ENCODE assay signal across 8 cellular contexts in the genomic region with DNA sequence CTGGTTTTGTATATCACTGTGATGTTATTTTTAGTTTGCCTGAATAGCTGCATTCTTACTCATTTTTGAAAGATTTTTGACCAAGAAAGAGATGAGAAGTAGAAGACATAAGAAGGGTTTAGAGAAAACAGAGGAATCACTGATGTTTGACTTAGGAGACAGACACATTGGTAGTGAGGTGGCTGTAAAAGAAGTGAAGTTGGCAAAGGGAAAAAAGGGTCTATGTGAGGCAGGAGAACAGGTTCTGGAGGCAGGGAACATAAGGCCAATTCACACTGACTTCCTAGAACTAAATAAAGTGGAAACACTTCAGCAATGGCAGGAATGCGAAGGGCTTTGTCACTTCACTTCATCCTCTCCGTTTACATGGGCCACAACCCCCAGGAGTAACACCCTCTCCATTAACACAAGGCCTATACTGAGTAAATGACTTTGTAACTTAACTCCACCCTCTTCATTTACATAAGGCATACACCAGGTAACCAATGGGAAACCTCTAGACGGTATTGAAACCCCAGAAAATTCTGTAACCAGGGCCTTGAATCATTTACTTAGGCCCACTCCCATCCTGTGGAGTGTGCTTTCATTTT. TPM values are rescaled to one million over a fixed set of nuclear protein-coding genes. Genes with fewer than 3 reads are reported as not detected.
DNase-seq lines count a peak whose midpoint lies in the region; ATAC-seq and TF ChIP-seq lines count a peak whose summit lies in the region.

No MANE protein-coding gene starts in this region.

- H3K36me3 Mint-ChIP-seq in CD8-positive, alpha-beta T cell, result peaks cover 84% of the 10 kb centered on the region
- peaks cover 20 to 90% (median 64%) of the 10 kb centered on the region in 3 donors for H3K36me3 Mint-ChIP-seq in naive thymus-derived CD8-positive, alpha-beta T cell

- H3K4me1 ChIP-seq in CD8-positive, alpha-beta T cell (ENCODE audit: insufficient read depth, low read length), result no peaks in the 10 kb centered on the region
- H3K4me1 ChIP-seq in ectodermal cell (ENCODE audit: control insufficient read depth, insufficient read depth, low read length), result peaks cover 3% of the 10 kb centered on the region

- peak; percentile 70 for ATAC-seq in CD8-positive, alpha-beta T cell
- ATAC-seq in GM19395 (IDR thresholded peaks at IDR 0.05; ENCODE audit: unreplicated experiment) (peak; percentile 87), HG03095 (IDR thresholded peaks at IDR 0.05; ENCODE audit: unreplicated experiment) (peak; percentile 71)
- ATAC-seq in naive thymus-derived CD8-positive, alpha-beta T cell, result no peak

- no peak overlapping the region for H3K27ac ChIP-seq in CD8-positive, alpha-beta T cell (ENCODE audit: low read depth, low read length)
- peak overlapping the region; percentile 38 for H3K27ac ChIP-seq in ectodermal cell (ENCODE audit: insufficient read depth, low read depth, low read length, poor library complexity, severe bottlenecking)

- peaks cover 5% of the 10 kb centered on the region for H3K36me3 ChIP-seq in CD8-positive, alpha-beta T cell (ENCODE audit: insufficient read depth, low read length)
- H3K36me3 ChIP-seq in ectodermal cell (ENCODE audit: control insufficient read depth, insufficient read depth, low read length), result peaks cover 10% of the 10 kb centered on the region

- no peak for TF ChIP-seq CTCF in CD8-positive, alpha-beta T cell (IDR thresholded peaks at IDR 0.05)

- peak overlapping the region; percentile 77 for H3K27ac Mint-ChIP-seq in CD8-positive, alpha-beta T cell
- H3K27ac Mint-ChIP-seq in naive thymus-derived CD8-positive, alpha-beta T cell, result peak overlapping the region in 2 of 10 donors; percentile 80 to 87

- CTCF ChIA-PET in CD8-positive, alpha-beta T cell (lab: Charles Lee), result no interaction called here

- H3K4me3 Mint-ChIP-seq in CD8-positive, alpha-beta T cell, result peak overlapping the region; percentile 57
- peak overlapping the region in 2 of 10 donors; percentile 5 to 60 for H3K4me3 Mint-ChIP-seq in naive thymus-derived CD8-positive, alpha-beta T cell

- intact Hi-C loops in CD8-positive, alpha-beta T cell (cut with DNase I, micrococcal nuclease), result loop anchor here in 1 of 2 experiments (5.0 kb wide), 1 partner anchor 36 kb away; a partner anchor contains a TSS

- H3K4me1 Mint-ChIP-seq in CD8-positive, alpha-beta T cell (ENCODE audit: low read depth), result peaks cover 35% of the 10 kb centered on the region
- H3K4me1 Mint-ChIP-seq in naive thymus-derived CD8-positive, alpha-beta T cell, result peaks cover 3 to 55% (median 22%) of the 10 kb centered on the region in 4 donors

- no peak for DNase-seq in CD8-positive, alpha-beta T cell
- no peak for DNase-seq in stimulated activated CD4-positive, alpha-beta T cell treated with anti-CD3 and anti-CD28 coated beads, Interleukin-15, amount 100 ng/mL, for 24 hours
- DNase-seq in HuH-7.5 (ENCODE audit: low spot score), result no peak
- DNase-seq in naive thymus-derived CD8-positive, alpha-beta T cell, result no peak
- DNase-seq in putamen (ENCODE audit: low spot score), result no peak

- no peaks in the 10 kb centered on the region for H3K9me3 Mint-ChIP-seq in CD8-positive, alpha-beta T cell
- H3K9me3 Mint-ChIP-seq in naive thymus-derived CD8-positive, alpha-beta T cell, result peaks cover 0 to 3% (median 0%) of the 10 kb centered on the region in 9 donors

- WGBS in ectodermal cell, 2 experiments, result 25 to 32% methylated on average over 3 of the region's 3 CpGs

- no peaks in the 10 kb centered on the region for H3K27me3 ChIP-seq in CD8-positive, alpha-beta T cell (ENCODE audit: insufficient read depth, low read length)
- no peaks in the 10 kb centered on the region for H3K27me3 ChIP-seq in ectodermal cell (ENCODE audit: control insufficient read depth, insufficient read depth, low read length, poor library complexity, severe bottlenecking)

- no peaks in the 10 kb centered on the region for H3K27me3 Mint-ChIP-seq in CD8-positive, alpha-beta T cell (ENCODE audit: low read depth)
- H3K27me3 Mint-ChIP-seq in naive thymus-derived CD8-positive, alpha-beta T cell, result no peaks in the 10 kb centered on the region

- no peak overlapping the region for H3K4me3 ChIP-seq in CD8-positive, alpha-beta T cell (ENCODE audit: low read depth, low read length)
- no peak overlapping the region for H3K4me3 ChIP-seq in ectodermal cell (ENCODE audit: insufficient read depth, low read depth, low read length)

- POLR2A ChIA-PET in CD8-positive, alpha-beta T cell (lab: Charles Lee), result no interaction called here
- POLR2A ChIA-PET in naive thymus-derived CD8-positive, alpha-beta T cell (lab: Charles Lee), result no interaction called here

- no peaks in the 10 kb centered on the region for H3K9me3 ChIP-seq in CD8-positive, alpha-beta T cell (ENCODE audit: low read length)
- no peaks in the 10 kb centered on the region for H3K9me3 ChIP-seq in ectodermal cell (ENCODE audit: control insufficient read depth, low read length)

RNA-seq across cellular contexts. Expression of a gene that starts 36.6 kb away (rescaled TPM):
- 10 to 100 TPM; 23.5 to 24.8 TPM for total RNA-seq in CD8-positive, alpha-beta T cell
- polyA plus RNA-seq in ectodermal cell (2013, experiment 1 of 4), result 129 TPM
- polyA plus RNA-seq in ectodermal cell (2013, experiment 2 of 4), result 113 TPM
- 101 TPM for polyA plus RNA-seq in ectodermal cell (2013, experiment 3 of 4)
- 105 TPM for polyA plus RNA-seq in ectodermal cell (2013, experiment 4 of 4)
- 10 to 100 TPM; 37.3 to 41.5 TPM for total RNA-seq in naive thymus-derived CD8-positive, alpha-beta T cell
- 100 to 1,000 TPM in 1 of 3 donors, 10 to 100 TPM in 2; 88.7 to 166 (median 90.3) TPM for polyA plus RNA-seq in naive thymus-derived CD8-positive, alpha-beta T cell

Comparison
In these comparisons a context has a peak if more than half of its experiments do, and no peak if none do; other contexts are left out.
1. ATAC-seq: peak in CD8-positive, alpha-beta T cell (single experiment), GM19395 (single experiment) and HG03095 (single experiment); none in naive thymus-derived CD8-positive, alpha-beta T cell (0 of 2).